Comparison of ENCODE assay signal across 1 cellular context in genomic region chr1:109148838-109149555, GRCh38.
TF ChIP-seq lines count a peak whose summit lies in the region.

No MANE protein-coding gene starts in this region.

TF ChIP-seq in HEK293, 187 proteins besides CTCF, POLR2A, EP300 and RAD21 (continued from another document):
- TF ChIP-seq, protein P1, sequence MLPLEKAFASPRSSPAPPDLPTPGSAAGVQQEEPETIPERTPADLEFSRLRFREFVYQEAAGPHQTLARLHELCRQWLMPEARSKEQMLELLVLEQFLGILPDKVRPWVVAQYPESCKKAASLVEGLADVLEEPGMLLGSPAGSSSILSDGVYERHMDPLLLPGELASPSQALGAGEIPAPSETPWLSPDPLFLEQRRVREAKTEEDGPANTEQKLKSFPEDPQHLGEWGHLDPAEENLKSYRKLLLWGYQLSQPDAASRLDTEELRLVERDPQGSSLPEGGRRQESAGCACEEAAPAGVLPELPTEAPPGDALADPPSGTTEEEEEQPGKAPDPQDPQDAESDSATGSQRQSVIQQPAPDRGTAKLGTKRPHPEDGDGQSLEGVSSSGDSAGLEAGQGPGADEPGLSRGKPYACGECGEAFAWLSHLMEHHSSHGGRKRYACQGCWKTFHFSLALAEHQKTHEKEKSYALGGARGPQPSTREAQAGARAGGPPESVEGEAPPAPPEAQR (tag by site-specific recombination; IDR thresholded peaks at IDR 0.05): no peak
- TF ChIP-seq OSR2 (tag by site-specific recombination; IDR thresholded peaks at IDR 0.05) (peak; percentile 71), PRDM6 (tag by site-specific recombination; IDR thresholded peaks at IDR 0.05) (peak; percentile 54)
TF ChIP-seq in HEK293: peak in this region for 14.
